16 cellular contexts compared by ENCODE assay signal in genomic region chr4:69859140-69859539, GRCh38. TPM values are rescaled to one million over a fixed set of nuclear protein-coding genes. Genes with fewer than 3 reads are reported as not detected.
A peak's percentile ranks its signal among the peaks of the same experiment; 100 is the strongest.
DNase-seq lines count a peak whose midpoint lies in the region; TF ChIP-seq lines count a peak whose summit lies in the region.
"Had no signal": no experiment of that assay in that cellular context is flagged by ENCODE, and none has a peak within 500 bp of the region (broad histone marks: within the 10 kb centered on the region; RNA-seq: fewer than 3 reads in every experiment).

No MANE protein-coding gene starts in this region.

- H3K4me2 ChIP-seq in mammary epithelial cell (ENCODE audit: insufficient read depth, low read depth, low read length) = peak overlapping the region; percentile 81
- no peak overlapping the region for H3K4me2 ChIP-seq in smooth muscle cell

- WGBS in mammary epithelial cell (ENCODE audit: low coverage, missing lambda C conversion rate) = 100% methylated on average over 1 of the region's 1 CpG
- WGBS in smooth muscle cell (ENCODE audit: low lambda C conversion rate) = 100% methylated on average over 1 of the region's 1 CpG

- no peaks in the 10 kb centered on the region for H3K27me3 ChIP-seq in mammary epithelial cell (ENCODE audit: insufficient read depth, low read length)
- no peaks in the 10 kb centered on the region for H3K27me3 ChIP-seq in smooth muscle cell (ENCODE audit: low read depth)

- TF ChIP-seq CTCF in mammary epithelial cell (conservative IDR thresholded peaks at IDR 0.05 in 1 of 2, IDR thresholded peaks at IDR 0.05 in 1 of 2; ENCODE audit: extremely low read depth in 1 of 2, insufficient read depth in 1 of 2, low read depth in 1 of 2, low read length in 2 of 2) (no peak), fibroblast of pulmonary artery (IDR thresholded peaks at IDR 0.05; ENCODE audit: low read length, missing control alignments) (no peak), smooth muscle cell (IDR thresholded peaks at IDR 0.05; ENCODE audit: borderline replicate concordance, insufficient read depth, poor library complexity, severe bottlenecking) (no peak)

- H3K9me3 ChIP-seq in mammary epithelial cell (replicated peaks; ENCODE audit: insufficient read depth, low read length) (no peaks in the 10 kb centered on the region), smooth muscle cell (replicated peaks; ENCODE audit: low read depth) (no peaks in the 10 kb centered on the region)
- H3K9me3 ChIP-seq: HAP-1 had no signal

- intact Hi-C loops in mammary epithelial cell (cut with micrococcal nuclease) = no loop called here

- in situ Hi-C loops in mammary epithelial cell (cut with MboI; ENCODE audit: low sequenced_read_pairs in 2 of 2) = no loop called here

- H3K79me2 ChIP-seq in mammary epithelial cell (ENCODE audit: insufficient read depth, low read length) = no peaks in the 10 kb centered on the region
- H3K79me2 ChIP-seq in smooth muscle cell (ENCODE audit: low read depth) = no peaks in the 10 kb centered on the region

- peaks cover 22% of the 10 kb centered on the region for H3K4me1 ChIP-seq in mammary epithelial cell (ENCODE audit: insufficient read depth, low read length)
- no peaks in the 10 kb centered on the region for H3K4me1 ChIP-seq in smooth muscle cell (ENCODE audit: low read depth)
- H3K4me1 ChIP-seq: HAP-1 had no signal

- H3K9ac ChIP-seq in mammary epithelial cell (ENCODE audit: insufficient read depth, low read length) = no peak overlapping the region
- H3K9ac ChIP-seq in smooth muscle cell (ENCODE audit: low read depth) = no peak overlapping the region

- peak overlapping the region; percentile 7 for H3K27ac ChIP-seq in mammary epithelial cell (ENCODE audit: insufficient read depth, low read depth, low read length)
- H3K27ac ChIP-seq in smooth muscle cell (ENCODE audit: low read depth) = no peak overlapping the region

- BruUV-seq in mammary epithelial cell (replicated peaks; lab: Mats Ljungman, UMichigan) = no TSS peak

- CTCF ChIA-PET in mammary epithelial cell (lab: Charles Lee; ENCODE audit: low non-redundant PET) = interaction anchor here (0.9 kb wide), 1 partner anchor 36 kb away, joined by 4 read pairs; no protein-coding TSS in a partner anchor

- no peaks in the 10 kb centered on the region for H3K36me3 ChIP-seq in mammary epithelial cell (ENCODE audit: insufficient read depth, low read length)
- no peaks in the 10 kb centered on the region for H3K36me3 ChIP-seq in smooth muscle cell (ENCODE audit: low read depth)
- H3K36me3 ChIP-seq: HAP-1 had no signal

- H3K4me3 ChIP-seq in mammary epithelial cell (replicated peaks in 1 of 3; ENCODE audit: insufficient read depth in 1 of 3, low read depth in 2 of 3, low read length in 3 of 3) = peak overlapping the region; percentile 31 to 53 (median 53)
- H3K4me3 ChIP-seq in fibroblast of pulmonary artery (replicated peaks; ENCODE audit: low read depth, low read length) = peak overlapping the region; percentile 64
- H3K4me3 ChIP-seq in smooth muscle cell = peak overlapping the region; percentile 37
- H3K4me3 ChIP-seq: HAP-1 had no signal

- no peaks in the 10 kb centered on the region for H3F3A ChIP-seq in smooth muscle cell (ENCODE audit: low read depth)

- H2AFZ ChIP-seq in mammary epithelial cell (ENCODE audit: low read depth, low read length) = no peak overlapping the region
- H2AFZ ChIP-seq in smooth muscle cell (ENCODE audit: low read depth) = no peak overlapping the region

- DNase-seq in NCI-H1105 treated with DMSO at 0.1 percent for 48 hours (lab: John Stamatoyannopoulos, UW) = peak; percentile 48
- DNase-seq in NCI-H1105 (lab: John Stamatoyannopoulos, UW) = no peak
- peak; percentile 2 for DNase-seq in mammary epithelial cell
- no peak for DNase-seq in fibroblast of pulmonary artery (ENCODE audit: low read depth)
- DNase-seq in smooth muscle cell (lab: John Stamatoyannopoulos, UW; ENCODE audit: unreplicated experiment) = no peak
- DNase-seq in inferior parietal cortex (ENCODE audit: extremely low spot score) = no peak
- DNase-seq in stimulated activated CD4-positive, alpha-beta T cell treated with anti-CD3 and anti-CD28 coated beads, Interleukin-2, amount 100 ng/mL, for 48 hours = no peak
- DNase-seq in activated T-cell treated with anti-CD3 and anti-CD28 coated beads, Interleukin-2, amount 50 U/mL, for 48 hours = no peak
- DNase-seq: 8988T; CD8-positive, alpha-beta T cell; KG1; NCI-H1694; NCI-H526 treated with DMSO at 0.1 percent for 48 hours; SIG-M5 had no signal

- dilution Hi-C loops in mammary epithelial cell (cut with HindIII; ENCODE audit: low sequenced_read_pairs) = no loop called here

- H4K20me1 ChIP-seq in mammary epithelial cell (ENCODE audit: insufficient read depth, low read length) (no peaks in the 10 kb centered on the region), smooth muscle cell (ENCODE audit: low read depth) (no peaks in the 10 kb centered on the region)

RNA-seq across cellular contexts. Expression of gene SULT1E1, which starts 0.8 kb away (rescaled TPM):
- total RNA-seq in mammary epithelial cell (10 to 100 TPM in 1 of 2 donors, 1 to 10 TPM in 1; 4.8 to 18.2 TPM), smooth muscle cell (not detected in 2 replicates)
- polyA plus RNA-seq in mammary epithelial cell (2.0 TPM), smooth muscle cell (not detected in 2 replicates)
- polyA minus RNA-seq in mammary epithelial cell = 1.4 TPM
- total RNA-seq: CD8-positive, alpha-beta T cell had no signal
- polyA plus RNA-seq: BJ had no signal

Comparison
In these comparisons a context has a peak if more than half of its experiments do, and no peak if none do; other contexts are left out.
1. DNase-seq: peak in NCI-H1105 treated with DMSO at 0.1 percent for 48 hours (single experiment) and mammary epithelial cell (single experiment); none in NCI-H1105 (single experiment), fibroblast of pulmonary artery (single experiment), smooth muscle cell (single experiment), inferior parietal cortex (single experiment), stimulated activated CD4-positive, alpha-beta T cell treated with anti-CD3 and anti-CD28 coated beads, Interleukin-2, amount 100 ng/mL, for 48 hours (0 of 2) and activated T-cell treated with anti-CD3 and anti-CD28 coated beads, Interleukin-2, amount 50 U/mL, for 48 hours (0 of 2).
2. Peak in every context shown above with its lines, with median percentiles within 50 percentile points of each other: H3K4me3 ChIP-seq.